23 cellular contexts compared by ENCODE assay signal in genomic region chr20:47089151-47089550, GRCh38.
"Had no signal": no experiment of that assay in that cellular context is flagged by ENCODE, and none has a peak within 500 bp of the region (broad histone marks: within the 10 kb centered on the region; RNA-seq: fewer than 3 reads in every experiment).

No MANE protein-coding gene starts in this region.

- H3K9me3 ChIP-seq: colonic mucosa, esophagus squamous epithelium, gastrocnemius medialis, lower lobe of right lung, mucosa of descending colon had no signal

- H3K27ac ChIP-seq: colonic mucosa, epithelial cell of prostate, esophagus squamous epithelium, gastrocnemius medialis, heart left ventricle, hepatocyte, left lung, lower lobe of right lung had no signal

- H3K4me2 ChIP-seq: hepatocyte had no signal

- H3K27me3 ChIP-seq: colonic mucosa, esophagus squamous epithelium, gastrocnemius medialis, heart left ventricle, hepatocyte, left lung had no signal

- ATAC-seq: effector memory CD8-positive, alpha-beta T cell; esophagus mucosa; gastrocnemius medialis; heart left ventricle; left cardiac atrium; left lung; left ventricle myocardium superior; lower lobe of right lung had no signal

- H3K27ac Mint-ChIP-seq: dendritic cell treated with granulocyte-macrophage colony-stimulating factor and Interleukin-4, amounts not matched to agents 40 ng/mL and 50 ng/mL, for 4 days; effector memory CD8-positive, alpha-beta T cell; endodermal cell; mesothelial cell of epicardium had no signal

- H3K36me3 ChIP-seq: colonic mucosa, gastrocnemius medialis, heart left ventricle, left lung, lower lobe of right lung had no signal

- H3K4me3 ChIP-seq: colonic mucosa, esophagus squamous epithelium, gastrocnemius medialis, heart left ventricle, hepatocyte, left lung, lower lobe of right lung, mucosa of descending colon had no signal

- H3K4me1 Mint-ChIP-seq: mesothelial cell of epicardium had no signal

- DNase-seq: colonic mucosa; cortex of kidney; effector CD8-positive, alpha-beta T cell; effector memory CD8-positive, alpha-beta T cell; endodermal cell; erythroblast; esophagus squamous epithelium; foreskin fibroblast; foreskin melanocyte; gastrocnemius medialis; heart left ventricle; hypothalamus; left cardiac atrium; left lung; left ventricle myocardium superior; lower lobe of right lung; mesenchymal stem cell; mucosa of descending colon had no signal

- H3K4me1 ChIP-seq: colonic mucosa, esophagus squamous epithelium, left lung, lower lobe of right lung had no signal

- H3K9me3 Mint-ChIP-seq: effector memory CD8-positive, alpha-beta T cell; endodermal cell had no signal

- H2AFZ ChIP-seq: hepatocyte had no signal

- H3K79me2 ChIP-seq: hepatocyte had no signal

- H3K4me3 Mint-ChIP-seq: dendritic cell treated with granulocyte-macrophage colony-stimulating factor and Interleukin-4, amounts not matched to agents 40 ng/mL and 50 ng/mL, for 4 days; effector memory CD8-positive, alpha-beta T cell; endodermal cell; mesothelial cell of epicardium had no signal
